Comparison of ENCODE assay signal across 30 cellular contexts in the genomic region with DNA sequence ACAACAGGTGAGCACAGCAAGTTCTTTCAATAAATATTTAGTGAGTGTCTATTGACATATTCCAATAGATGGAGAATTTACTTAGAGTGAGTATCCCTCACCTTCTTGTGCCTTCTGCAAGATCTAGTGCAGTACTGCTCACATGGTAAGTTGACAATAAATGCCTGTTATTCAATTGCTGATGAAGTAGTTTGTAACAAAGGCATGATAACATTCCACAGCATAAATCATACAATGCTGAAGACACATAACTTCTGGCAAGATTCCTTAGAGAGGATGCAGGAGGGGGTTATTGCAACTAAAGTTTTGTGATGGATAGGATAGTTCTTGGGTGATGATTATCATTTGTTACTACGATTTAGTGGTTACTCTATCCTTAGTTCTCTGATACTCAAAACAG.
"Had no signal": no experiment of that assay in that cellular context is flagged by ENCODE, and none has a peak within 500 bp of the region (broad histone marks: within the 10 kb centered on the region; RNA-seq: fewer than 3 reads in every experiment).

No MANE protein-coding gene starts in this region.

- H3K27me3 Mint-ChIP-seq: activated B cell treated with CpG ODN at 0.5 μM for 24 hours; activated CD4-positive, alpha-beta memory T cell treated with anti-CD3 and anti-CD28 coated beads, Interleukin-2, amount 10 ng/mL, durations not matched to agents 7 days and 5 days; activated CD4-positive, alpha-beta T cell treated with anti-CD3 and anti-CD28 coated beads, Interleukin-2, amount 10 ng/mL, durations not matched to agents 24 days and 14 days; activated naive CD8-positive, alpha-beta T cell; activated T-helper 17 cell treated with anti-CD3 and anti-CD28 coated beads, Interleukin-2, amount 50 U/mL, for 72 hours; T-helper 17 cell had no signal

- H3K4me3 Mint-ChIP-seq: activated B cell treated with CpG ODN at 0.5 μM for 24 hours; activated CD4-positive, alpha-beta memory T cell treated with anti-CD3 and anti-CD28 coated beads, Interleukin-2, amount 10 ng/mL, durations not matched to agents 7 days and 5 days; activated CD4-positive, alpha-beta T cell treated with anti-CD3 and anti-CD28 coated beads, Interleukin-2, amount 10 ng/mL, durations not matched to agents 24 days and 14 days; activated naive CD4-positive, alpha-beta T cell treated with anti-CD3 and anti-CD28 coated beads for 36 hours; activated naive CD8-positive, alpha-beta T cell; activated T-helper 17 cell treated with anti-CD3 and anti-CD28 coated beads, Interleukin-2, amount 50 U/mL, for 72 hours; T-helper 17 cell had no signal

- H3K4me1 Mint-ChIP-seq: activated B cell treated with CpG ODN at 0.5 μM for 24 hours; activated T-helper 17 cell treated with anti-CD3 and anti-CD28 coated beads, Interleukin-2, amount 50 U/mL, for 72 hours; T-helper 17 cell had no signal

- FAIRE-seq: bronchial epithelial cell, TTC549 had no signal

- H3K9me3 Mint-ChIP-seq: activated B cell treated with CpG ODN at 0.5 μM for 24 hours; activated CD4-positive, alpha-beta memory T cell treated with anti-CD3 and anti-CD28 coated beads, Interleukin-2, amount 10 ng/mL, durations not matched to agents 7 days and 5 days; activated naive CD4-positive, alpha-beta T cell treated with anti-CD3 and anti-CD28 coated beads for 36 hours had no signal

- H3K27ac ChIP-seq: body of pancreas, KMS-11, Peyer's patch, SJSA1 had no signal

- ATAC-seq: activated T-helper 17 cell treated with anti-CD3 and anti-CD28 coated beads, Interleukin-2, amount 50 U/mL, for 72 hours; body of pancreas; T-helper 17 cell had no signal

- H3K36me3 Mint-ChIP-seq: activated naive CD8-positive, alpha-beta T cell had no signal

- DNase-seq: activated B cell treated with CpG ODN at 0.5 μM for 24 hours; activated CD4-positive, alpha-beta memory T cell treated with anti-CD3 and anti-CD28 coated beads, Interleukin-2, amount 10 ng/mL, durations not matched to agents 7 days and 5 days; activated CD4-positive, alpha-beta T cell treated with anti-CD3 and anti-CD28 coated beads for 1 hour; activated CD4-positive, alpha-beta T cell treated with anti-CD3 and anti-CD28 coated beads, Interleukin-2, amount 10 ng/mL, durations not matched to agents 24 days and 14 days; activated gamma-delta T cell; activated naive CD4-positive, alpha-beta T cell treated with anti-CD3 and anti-CD28 coated beads for 36 hours; activated T-cell treated with anti-CD3 and anti-CD28 coated beads for 4 hours; activated T-cell treated with anti-CD3 and anti-CD28 coated beads, Interleukin-2, amount 50 U/mL, for 48 hours; aorta; body of pancreas; central memory CD4-positive, alpha-beta T cell; MV-4-11; NCI-H1092 treated with DMSO at 0.1 percent for 48 hours; NCI-H1417 treated with DMSO at 0.1 percent for 48 hours; NCI-H1694; NCI-H2029; NCI-H2107; NCI-H2171 treated with DMSO at 0.1 percent for 48 hours; NCI-H510A treated with DMSO at 0.1 percent for 48 hours; NCI-H69; Peyer's patch; SHP77; T-helper 17 cell; T1000 had no signal

- H3K4me3 ChIP-seq: body of pancreas, Peyer's patch, SJSA1 had no signal

- H3K27ac Mint-ChIP-seq: activated B cell treated with CpG ODN at 0.5 μM for 24 hours; activated CD4-positive, alpha-beta memory T cell treated with anti-CD3 and anti-CD28 coated beads, Interleukin-2, amount 10 ng/mL, durations not matched to agents 7 days and 5 days; activated CD4-positive, alpha-beta T cell treated with anti-CD3 and anti-CD28 coated beads, Interleukin-2, amount 10 ng/mL, durations not matched to agents 24 days and 14 days; activated naive CD4-positive, alpha-beta T cell treated with anti-CD3 and anti-CD28 coated beads for 36 hours; activated naive CD8-positive, alpha-beta T cell; activated T-helper 17 cell treated with anti-CD3 and anti-CD28 coated beads, Interleukin-2, amount 50 U/mL, for 72 hours; T-helper 17 cell had no signal
